8 cellular contexts compared by ENCODE assay signal in the genomic region with DNA sequence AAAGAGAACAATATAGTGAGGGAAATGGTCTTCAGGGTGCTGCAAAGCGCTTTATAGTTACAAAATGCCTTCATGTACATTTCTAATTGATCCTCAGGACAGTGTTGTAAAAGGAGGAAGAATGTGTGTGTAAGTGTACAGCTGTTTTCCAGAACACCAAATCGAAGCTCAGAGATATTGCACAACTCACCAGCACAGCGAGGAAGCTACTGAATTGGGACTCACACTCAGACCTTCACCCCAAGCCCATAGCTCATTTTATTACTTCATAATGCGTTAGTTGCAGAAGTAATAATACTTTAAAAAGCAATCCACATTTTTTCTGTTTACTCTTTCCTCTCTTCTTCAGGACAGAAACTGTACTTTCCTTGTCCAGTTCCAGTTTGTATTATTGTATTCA.
A peak's percentile ranks its signal among the peaks of the same experiment; 100 is the strongest.
DNase-seq lines count a peak whose midpoint lies in the region; ATAC-seq and TF ChIP-seq lines count a peak whose summit lies in the region.

No MANE protein-coding gene starts in this region.

- H3K27ac ChIP-seq in heart right ventricle (peak overlapping the region in 9 of 10 donors; percentile 77 to 94 (median 85)), sigmoid colon (peak overlapping the region; percentile 81 to 90 (median 88))

- WGBS in heart right ventricle, 2 donors: 58 to 68% methylated on average over 4 of the region's 4 CpGs
- WGBS in sigmoid colon, 2 donors: 11 to 45% methylated on average over 4 of the region's 4 CpGs

- H3K9me3 ChIP-seq in heart right ventricle: no peaks in the 10 kb centered on the region
- no peaks in the 10 kb centered on the region for H3K9me3 ChIP-seq in sigmoid colon

- intact Hi-C loops in heart right ventricle (cut with DNase I): loop anchor here (1.0 to 10.0 kb wide), 22 partner anchors 106 to 1137 kb away; a partner anchor contains a TSS
- intact Hi-C loops in sigmoid colon (cut with DNase I): loop anchor here (2.0 to 5.0 kb wide), 6 partner anchors 274 to 569 kb away; no protein-coding TSS in a partner anchor

- peaks cover 27 to 93% (median 86%) of the 10 kb centered on the region in 9 donors for H3K4me1 ChIP-seq in heart right ventricle
- peaks cover 0 to 94% (median 86%) of the 10 kb centered on the region in 4 donors for H3K4me1 ChIP-seq in sigmoid colon

- no peak for TF ChIP-seq EP300 in sigmoid colon (IDR thresholded peaks at IDR 0.05)

- peak; percentile 3 for TF ChIP-seq CTCF in GM13977 (IDR thresholded peaks at IDR 0.05; ENCODE audit: extremely low read depth, insufficient read depth, missing control alignments)
- TF ChIP-seq CTCF in heart right ventricle (IDR thresholded peaks at IDR 0.05): no peak
- no peak for TF ChIP-seq CTCF in sigmoid colon (IDR thresholded peaks at IDR 0.05)

- H3K4me3 ChIP-seq in heart right ventricle (no peak overlapping the region), sigmoid colon (no peak overlapping the region)

- no peak for TF ChIP-seq POLR2A in sigmoid colon (IDR thresholded peaks at IDR 0.05)

- H3K27me3 ChIP-seq in heart right ventricle (no peaks in the 10 kb centered on the region), sigmoid colon (no peaks in the 10 kb centered on the region)

- in situ Hi-C loops in GM13977 (cut with MboI; ENCODE audit: low pct_unique_long_range_greater_than_20kb, low sequenced_read_pairs, unreplicated experiment): loop anchor here (10.0 kb wide), 1 partner anchor 293 kb away; no protein-coding TSS in a partner anchor

- DNase-seq in GM13977 (ENCODE audit: low spot score) (no peak), SKM-1 treated with dmso at 0.1 percent for 144 hours (lab: John Stamatoyannopoulos, UW; ENCODE audit: unreplicated experiment) (peak; percentile 7), heart right ventricle (no peak), sigmoid colon (peak; percentile 80), NCI-H774 (lab: John Stamatoyannopoulos, UW) (no peak), NCI-H1105 treated with DMSO at 0.1 percent for 48 hours (lab: John Stamatoyannopoulos, UW) (no peak), hypothalamus (lab: John Stamatoyannopoulos, UW) (no peak)

- peak in 2 of 8 donors; percentile 29 to 40 for ATAC-seq in heart right ventricle
- ATAC-seq in HG03045 (IDR thresholded peaks at IDR 0.05; ENCODE audit: unreplicated experiment): no peak

- H3K36me3 ChIP-seq in heart right ventricle (no peaks in the 10 kb centered on the region), sigmoid colon (no peaks in the 10 kb centered on the region)

Comparison
In these comparisons a context has a peak if more than half of its experiments do, and no peak if none do; other contexts are left out.
1. DNase-seq: peak in SKM-1 treated with dmso at 0.1 percent for 144 hours (single experiment) and sigmoid colon (single experiment); none in GM13977 (single experiment), heart right ventricle (0 of 2), NCI-H774 (single experiment), NCI-H1105 treated with DMSO at 0.1 percent for 48 hours (single experiment) and hypothalamus (0 of 51).